In the genomic region with DNA sequence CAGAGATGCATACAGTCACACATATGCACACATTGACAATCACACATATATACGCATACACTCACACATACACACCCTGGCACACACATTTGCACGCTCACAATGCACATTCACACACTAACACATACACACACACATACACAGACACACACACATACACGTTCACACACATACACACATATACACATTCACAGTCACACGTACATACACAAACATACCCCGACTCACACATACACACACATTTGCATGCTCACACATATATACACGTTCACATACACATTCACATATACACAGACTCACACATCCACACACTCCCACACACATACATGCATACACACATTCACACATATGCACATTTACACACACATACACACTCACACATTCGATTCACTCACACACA, we compare ENCODE assay signal across 15 cellular contexts.
DNase-seq lines count a peak whose midpoint lies in the region; ATAC-seq and TF ChIP-seq lines count a peak whose summit lies in the region.
"Had no signal": no experiment of that assay in that cellular context is flagged by ENCODE, and none has a peak within 500 bp of the region (broad histone marks: within the 10 kb centered on the region; RNA-seq: fewer than 3 reads in every experiment).

No MANE protein-coding gene starts in this region.

- no peaks in the 10 kb centered on the region for H4K20me1 ChIP-seq in IMR-90 (ENCODE audit: insufficient read depth, low read length)

- H3K4me1 ChIP-seq in HEK293 (ENCODE audit: control insufficient read depth, insufficient read depth, low read length) = peaks cover 8% of the 10 kb centered on the region
- H3K4me1 ChIP-seq in IMR-90 (ENCODE audit: control insufficient read depth, insufficient read depth, low read length) = no peaks in the 10 kb centered on the region
- peaks cover 9% of the 10 kb centered on the region for H3K4me1 ChIP-seq in upper lobe of right lung
- H3K4me1 ChIP-seq: BE2C, HAP-1 had no signal

- no peaks in the 10 kb centered on the region for H3K4me1 Mint-ChIP-seq in natural killer cell treated with Interleukin-12 subunit alpha and Interleukin-12 subunit beta and Interleukin-15 and Interleukin-18, amount 100 ng/mL, for 72 hours (ENCODE audit: low read depth in 2 of 2)
- H3K4me1 Mint-ChIP-seq: CD4-positive, CD25-positive, alpha-beta regulatory T cell; CD8-positive, alpha-beta memory T cell had no signal

- no peak for TF ChIP-seq RAD21 in IMR-90 (IDR thresholded peaks at IDR 0.05; ENCODE audit: low read length)

- H3K79me1 ChIP-seq in IMR-90 (ENCODE audit: low read depth in 1 of 2, low read length in 2 of 2) = no peaks in the 10 kb centered on the region

- peaks cover 3% of the 10 kb centered on the region for H3K9me3 Mint-ChIP-seq in natural killer cell treated with Interleukin-12 subunit alpha and Interleukin-12 subunit beta and Interleukin-15 and Interleukin-18, amount 100 ng/mL, for 72 hours
- H3K9me3 Mint-ChIP-seq: HFFc6 had no signal

- H3K27me3 Mint-ChIP-seq in natural killer cell treated with Interleukin-12 subunit alpha and Interleukin-12 subunit beta and Interleukin-15 and Interleukin-18, amount 100 ng/mL, for 72 hours = no peaks in the 10 kb centered on the region
- H3K27me3 Mint-ChIP-seq: CD4-positive, CD25-positive, alpha-beta regulatory T cell; CD8-positive, alpha-beta memory T cell had no signal

- ATAC-seq in IMR-90 (ENCODE audit: low read depth) (no peak), upper lobe of right lung (peak; percentile 19), SK-N-SH treated with all-trans-retinoic acid at 6 μM for 48 hours (no peak), HG02610 (IDR thresholded peaks at IDR 0.05; ENCODE audit: unreplicated experiment) (no peak)
- ATAC-seq in natural killer cell treated with Interleukin-12 subunit alpha and Interleukin-12 subunit beta and Interleukin-15 and Interleukin-18, amount 100 ng/mL, for 72 hours = peak; percentile 17 to 48
- ATAC-seq: K562 had no signal

- no peak overlapping the region for H3K18ac ChIP-seq in IMR-90 (ENCODE audit: low read depth, low read length)

- H3K23ac ChIP-seq in IMR-90 (ENCODE audit: low read depth, low read length) = no peak overlapping the region

- H2AK5ac ChIP-seq in IMR-90 (ENCODE audit: low read depth, low read length) = no peak overlapping the region

- no peak overlapping the region for H3K56ac ChIP-seq in IMR-90 (ENCODE audit: extremely low read depth, insufficient read depth, low read length)

- no peak overlapping the region for H3K4me3 ChIP-seq in HEK293 (ENCODE audit: low read depth, low read length)
- H3K4me3 ChIP-seq in IMR-90 (ENCODE audit: insufficient read depth, low read depth, low read length) = no peak overlapping the region
- no peak overlapping the region for H3K4me3 ChIP-seq in upper lobe of right lung
- H3K4me3 ChIP-seq: HAP-1, K562 had no signal

- no peak for TF ChIP-seq POLR2A in IMR-90 (IDR thresholded peaks at IDR 0.05; ENCODE audit: low read depth, low read length)

- H3K4me3 Mint-ChIP-seq in natural killer cell treated with Interleukin-12 subunit alpha and Interleukin-12 subunit beta and Interleukin-15 and Interleukin-18, amount 100 ng/mL, for 72 hours = no peak overlapping the region
- H3K4me3 Mint-ChIP-seq: CD4-positive, CD25-positive, alpha-beta regulatory T cell; CD8-positive, alpha-beta memory T cell; HFFc6 had no signal

- H3K9ac ChIP-seq in IMR-90 (ENCODE audit: low read depth, low read length) = no peak overlapping the region

- H4K8ac ChIP-seq in IMR-90 (ENCODE audit: low read depth in 2 of 2, low read length in 2 of 2) = no peak overlapping the region

- no peak overlapping the region for H4K91ac ChIP-seq in IMR-90 (ENCODE audit: insufficient read depth, low read depth, low read length)

- 48% methylated on average over 6 of the region's 7 CpGs; no CpG with 5 or more reads in 1 of the 2 experiments for WGBS in IMR-90 (ENCODE audit: extremely low coverage in 2 of 2, insufficient read length in 1 of 2), 2 experiments

- no peaks in the 10 kb centered on the region for H3K9me1 ChIP-seq in IMR-90 (ENCODE audit: insufficient read depth, low read length)

- H2AFZ ChIP-seq in IMR-90 (replicated peaks; ENCODE audit: low read length, poor library complexity) = no peak overlapping the region

- H3K27ac ChIP-seq in HEK293 (ENCODE audit: extremely low read depth, low read depth, low read length) (no peak overlapping the region), IMR-90 (ENCODE audit: insufficient read depth, low read length) (no peak overlapping the region), upper lobe of right lung (no peak overlapping the region)

- TF ChIP-seq CTCF in HEK293 (tag by site-specific recombination; IDR thresholded peaks at IDR 0.05) (no peak), IMR-90 (conservative IDR thresholded peaks at IDR 0.05; ENCODE audit: low read depth, low read length) (no peak), upper lobe of right lung (IDR thresholded peaks at IDR 0.05) (no peak)

- H2BK20ac ChIP-seq in IMR-90 (ENCODE audit: low read depth, low read length) = no peak overlapping the region

- dilution Hi-C loops in IMR-90 (cut with HindIII; ENCODE audit: low sequenced_read_pairs, unreplicated experiment) = no loop called here

- no peak overlapping the region for H3K4me2 ChIP-seq in IMR-90 (ENCODE audit: low read depth, low read length)

- intact Hi-C loops in IMR-90 (cut with micrococcal nuclease) (no loop called here), upper lobe of right lung (cut with DNase I) (no loop called here)

- no peak overlapping the region for H3K14ac ChIP-seq in IMR-90 (replicated peaks; ENCODE audit: low read depth, low read length)

- H2BK15ac ChIP-seq in IMR-90 (ENCODE audit: low read depth, low read length) = no peak overlapping the region

- no peaks in the 10 kb centered on the region for H3K9me3 ChIP-seq in HEK293 (ENCODE audit: control insufficient read depth, insufficient read depth, low read depth, low read length)
- peaks cover 3% of the 10 kb centered on the region; the same call in 1 of the 2 replicates for H3K9me3 ChIP-seq in IMR-90 (ENCODE audit: control insufficient read depth, insufficient read depth, low read length)
- H3K9me3 ChIP-seq in upper lobe of right lung = no peaks in the 10 kb centered on the region
- H3K9me3 ChIP-seq: BE2C, HAP-1 had no signal

- H3K27me3 ChIP-seq in IMR-90 (ENCODE audit: control insufficient read depth, insufficient read depth, low read length) = no peaks in the 10 kb centered on the region
- H3K27me3 ChIP-seq in upper lobe of right lung = no peaks in the 10 kb centered on the region
- H3K27me3 ChIP-seq: BE2C had no signal

- in situ Hi-C loops in IMR-90 (cut with MboI; ENCODE audit: low sequenced_read_pairs) = no loop called here

- H2AK9ac ChIP-seq in IMR-90 (replicated peaks; ENCODE audit: low read depth, low read length, poor library complexity) = peak overlapping the region; percentile 39

- H3K36me3 ChIP-seq in HEK293 (ENCODE audit: control insufficient read depth in 2 of 2, insufficient read depth in 1 of 2, low read length in 2 of 2) (no peaks in the 10 kb centered on the region), IMR-90 (ENCODE audit: control insufficient read depth, insufficient read depth, low read length) (no peaks in the 10 kb centered on the region), upper lobe of right lung (no peaks in the 10 kb centered on the region)
- H3K36me3 ChIP-seq: BE2C, HAP-1 had no signal

- peak overlapping the region; percentile 68 for H2BK5ac ChIP-seq in IMR-90 (ENCODE audit: low read depth, low read length, poor library complexity, severe bottlenecking)

- DNase-seq in IMR-90 = no peak
- DNase-seq in natural killer cell treated with Interleukin-12 subunit alpha and Interleukin-12 subunit beta and Interleukin-15 and Interleukin-18, amount 100 ng/mL, for 72 hours (ENCODE audit: low spot score) = no peak
- DNase-seq in upper lobe of right lung = no peak
- DNase-seq in DMS 273 treated with DMSO at 0.1 percent for 48 hours (lab: John Stamatoyannopoulos, UW) = no peak
- DNase-seq: BE2C; C1 segment of cervical spinal cord; CD4-positive, CD25-positive, alpha-beta regulatory T cell; CD8-positive, alpha-beta memory T cell; COR-L47; HFFc6 had no signal

- H3K27ac Mint-ChIP-seq in natural killer cell treated with Interleukin-12 subunit alpha and Interleukin-12 subunit beta and Interleukin-15 and Interleukin-18, amount 100 ng/mL, for 72 hours = no peak overlapping the region
- H3K27ac Mint-ChIP-seq: CD4-positive, CD25-positive, alpha-beta regulatory T cell; CD8-positive, alpha-beta memory T cell; HFFc6 had no signal

- no peak overlapping the region for H4K5ac ChIP-seq in IMR-90 (ENCODE audit: low read depth, low read length)

- BruUV-seq in IMR-90 (replicated peaks; lab: Mats Ljungman, UMichigan) = no TSS peak

- no peaks in the 10 kb centered on the region for H3K36me3 Mint-ChIP-seq in natural killer cell treated with Interleukin-12 subunit alpha and Interleukin-12 subunit beta and Interleukin-15 and Interleukin-18, amount 100 ng/mL, for 72 hours
- H3K36me3 Mint-ChIP-seq: CD4-positive, CD25-positive, alpha-beta regulatory T cell; CD8-positive, alpha-beta memory T cell had no signal

- POLR2A ChIA-PET in HEK293 (lab: Yijun Ruan, JAX) = no interaction called here
- POLR2A ChIA-PET in IMR-90 (lab: Charles Lee; ENCODE audit: unreplicated experiment) = no interaction called here

- no peak overlapping the region for H3K4ac ChIP-seq in IMR-90 (ENCODE audit: low read depth, low read length)

- H2BK120ac ChIP-seq in IMR-90 (ENCODE audit: low read depth, low read length) = no peak overlapping the region

- CTCF ChIA-PET in HEK293 (lab: Yijun Ruan, JAX) = no interaction called here
- CTCF ChIA-PET in IMR-90 (lab: Yijun Ruan, JAX) = no interaction called here

TF ChIP-seq in HEK293, 187 proteins besides CTCF, POLR2A, EP300 and RAD21 (continues in another document):
- TF ChIP-seq ZNF544 (tag by site-specific recombination; IDR thresholded peaks at IDR 0.05) (no peak), ZNF707 (tag by site-specific recombination; IDR thresholded peaks at IDR 0.05) (peak; percentile 30; the same call in 1 of the 2 replicates)

TF ChIP-seq in IMR-90, 13 proteins besides CTCF, POLR2A, EP300 and RAD21:
- TF ChIP-seq CHD1 (IDR thresholded peaks at IDR 0.05; ENCODE audit: low read depth, low read length) (no peak), MXI1 (IDR thresholded peaks at IDR 0.05; ENCODE audit: borderline replicate concordance, low read depth, low read length) (no peak)

TF ChIP-seq in SK-N-SH treated with all-trans-retinoic acid at 6 μM for 48 hours, 23 proteins besides CTCF, POLR2A, EP300 and RAD21 (continues in another document):
- TF ChIP-seq BACH2 (CRISPR knock-in tag; IDR thresholded peaks at IDR 0.05; ENCODE audit: borderline replicate concordance) = no peak
- no peak for TF ChIP-seq TOX (CRISPR knock-in tag; IDR thresholded peaks at IDR 0.05; ENCODE audit: borderline replicate concordance)

Comparison
In these comparisons a context has a peak if more than half of its experiments do, and no peak if none do; other contexts are left out.
1. ATAC-seq: peak in natural killer cell treated with Interleukin-12 subunit alpha and Interleukin-12 subunit beta and Interleukin-15 and Interleukin-18, amount 100 ng/mL, for 72 hours (2 of 2) and upper lobe of right lung (single experiment); none in IMR-90 (single experiment), SK-N-SH treated with all-trans-retinoic acid at 6 μM for 48 hours (single experiment) and HG02610 (single experiment).